7 cellular contexts compared by ENCODE assay signal in genomic region chr12:53268637-53269562, GRCh38. TPM values are rescaled to one million over a fixed set of nuclear protein-coding genes. Genes with fewer than 3 reads are reported as not detected.
DNase-seq lines count a peak whose midpoint lies in the region; ATAC-seq, FAIRE-seq and TF ChIP-seq lines count a peak whose summit lies in the region.

No MANE protein-coding gene starts in this region.

- CTCF ChIA-PET in Panc1 (lab: Charles Lee): interaction anchor here (0.6 to 1.7 kb wide), 4 partner anchors 17 to 562 kb away, joined by 3 to 7 read pairs (median 4); a partner anchor contains a TSS

- H3K36me3 ChIP-seq in Panc1 (ENCODE audit: control insufficient read depth, insufficient read depth, low read length) (no peaks in the 10 kb centered on the region; the same call in none of the 2 replicates), fibroblast of lung (ENCODE audit: control insufficient read depth, insufficient read depth, low read length) (peaks cover 2% of the 10 kb centered on the region), gastrocnemius medialis (no peaks in the 10 kb centered on the region)

- peak; percentile 3 for ATAC-seq in GM21529 (IDR thresholded peaks at IDR 0.05; ENCODE audit: unreplicated experiment)
- peak; percentile 13; the same call in 1 of the 2 replicates for ATAC-seq in Panc1
- no peak for ATAC-seq in gastrocnemius medialis

- no peak for FAIRE-seq in GM19239 (lab: Jason Lieb, UNC)

- peak overlapping the region; percentile 86 for H3K27ac ChIP-seq in Panc1 (ENCODE audit: low read length)
- peak overlapping the region; percentile 85 for H3K27ac ChIP-seq in fibroblast of lung (ENCODE audit: insufficient read depth, low read length)
- peak overlapping the region in 1 of 4 donors; percentile 61 for H3K27ac ChIP-seq in gastrocnemius medialis

- peak overlapping the region; percentile 61 for H3K9ac ChIP-seq in fibroblast of lung (ENCODE audit: insufficient read depth, low read length)

- BruUV-seq in Panc1 (replicated peaks; lab: Mats Ljungman, UMichigan): TSS peak; percentile 96

- in situ Hi-C loops in Panc1 (cut with HindIII; ENCODE audit: low pct_unique_long_range_greater_than_20kb, low sequenced_read_pairs): no loop called here
- in situ Hi-C loops in gastrocnemius medialis (cut with MboI; ENCODE audit: low sequenced_read_pairs in 4 of 4): no loop called here

- DNase-seq in Panc1 (ENCODE audit: low read depth, low spot score) (no peak), fibroblast of lung (ENCODE audit: low read depth in 2 of 2) (peak in 1 of 2 donors; percentile 8), gastrocnemius medialis (no peak), NCI-H1930 (lab: John Stamatoyannopoulos, UW) (no peak), GM20000 (ENCODE audit: low spot score) (no peak), GM19239 (ENCODE audit: insufficient read length, low spot score) (no peak)

- H3K79me2 ChIP-seq in fibroblast of lung (ENCODE audit: control insufficient read depth, insufficient read depth, low read length): peaks cover 26% of the 10 kb centered on the region

- no peak for TF ChIP-seq POLR2A in gastrocnemius medialis (IDR thresholded peaks at IDR 0.05)

- peaks cover 20% of the 10 kb centered on the region for H3K4me1 ChIP-seq in Panc1 (ENCODE audit: control insufficient read depth, insufficient read depth, low read length)
- H3K4me1 ChIP-seq in fibroblast of lung (ENCODE audit: control insufficient read depth, extremely low read depth, insufficient read depth, low read length): peaks cover 11% of the 10 kb centered on the region
- H3K4me1 ChIP-seq in gastrocnemius medialis: peaks cover 6 to 7% of the 10 kb centered on the region in 2 donors

- POLR2A ChIA-PET in Panc1 (lab: Charles Lee): interaction anchor here (0.5 to 0.9 kb wide), 4 partner anchors 41 to 462 kb away, joined by 3 to 8 read pairs (median 4); partner anchors contain the start of gene ZNF740

- no peaks in the 10 kb centered on the region for H3K27me3 ChIP-seq in Panc1 (ENCODE audit: control insufficient read depth, insufficient read depth, low read length)
- no peaks in the 10 kb centered on the region for H3K27me3 ChIP-seq in fibroblast of lung (ENCODE audit: control insufficient read depth, insufficient read depth, low read length)
- H3K27me3 ChIP-seq in gastrocnemius medialis: no peaks in the 10 kb centered on the region

- peak overlapping the region; percentile 92 for H2AFZ ChIP-seq in fibroblast of lung (ENCODE audit: low read length)

- H3K4me2 ChIP-seq in fibroblast of lung (ENCODE audit: extremely low read depth, insufficient read depth, low read length): peak overlapping the region; percentile 97

- intact Hi-C loops in Panc1 (cut with micrococcal nuclease; ENCODE audit: unreplicated experiment) (no loop called here), gastrocnemius medialis (cut with DNase I; ENCODE audit: low total_unique reads) (loop anchor here (1.0 kb wide), 2 partner anchors 17 to 56 kb away; a partner anchor contains a TSS)

- H3K4me3 ChIP-seq in Panc1 (ENCODE audit: low read depth in 2 of 2, low read length in 2 of 2): peak overlapping the region; percentile 76 to 82
- H3K4me3 ChIP-seq in fibroblast of lung (replicated peaks in 1 of 4; ENCODE audit: control extremely low read depth in 1 of 4, insufficient read depth in 1 of 4, low read depth in 3 of 4, low read length in 4 of 4): peak overlapping the region; percentile 56 to 93 (median 88)
- H3K4me3 ChIP-seq in gastrocnemius medialis: peak overlapping the region; percentile 64 to 77 (median 72)

- no peaks in the 10 kb centered on the region for H3K9me3 ChIP-seq in Panc1 (ENCODE audit: control insufficient read depth, insufficient read depth, low read depth, low read length)
- no peaks in the 10 kb centered on the region for H3K9me3 ChIP-seq in fibroblast of lung (ENCODE audit: control insufficient read depth, insufficient read depth, low read depth, low read length)
- H3K9me3 ChIP-seq in gastrocnemius medialis: no peaks in the 10 kb centered on the region

- no peaks in the 10 kb centered on the region for H4K20me1 ChIP-seq in fibroblast of lung (ENCODE audit: control insufficient read depth, extremely low read depth, insufficient read depth, low read length)

- TF ChIP-seq CTCF in Panc1 (IDR thresholded peaks at IDR 0.05) (no peak), fibroblast of lung (conservative IDR thresholded peaks at IDR 0.05 in 1 of 2, IDR thresholded peaks at IDR 0.05 in 1 of 2; ENCODE audit: low read depth in 1 of 2, low read length in 2 of 2) (no peak), gastrocnemius medialis (IDR thresholded peaks at IDR 0.05 in 4 of 5, conservative IDR thresholded peaks at IDR 0.05 in 1 of 5) (no peak), GM20000 (IDR thresholded peaks at IDR 0.05; ENCODE audit: extremely low read depth, missing control alignments) (no peak)

RNA-seq across cellular contexts. Expression of gene ESPL1, which starts 0.8 kb away (rescaled TPM):
- total RNA-seq in Panc1 (2021; ENCODE audit: unreplicated experiment): 54.6 TPM
- 13.7 TPM for polyA plus RNA-seq in Panc1 (2012; ENCODE audit: insufficient read length)
- total RNA-seq in fibroblast of lung: 0.26 and 1.8 TPM in 2 replicates
- polyA plus RNA-seq in fibroblast of lung: 1.4 and 5.8 TPM in 2 replicates
- 1.7 and 5.1 TPM in 2 replicates for polyA plus RNA-seq in fibroblast of lung (2012)
- polyA minus RNA-seq in fibroblast of lung (ENCODE audit: low replicate concordance): 11.3 and 27.3 TPM in 2 replicates
- total RNA-seq in gastrocnemius medialis: under 1 TPM in 3 of 4 donors, not detected in 1; 0.20 to 0.44 (median 0.24) TPM

RNA-seq across cellular contexts. Expression of gene PFDN5, which starts 26.4 kb away (rescaled TPM):
- total RNA-seq in Panc1 (2021; ENCODE audit: unreplicated experiment) (340 TPM), fibroblast of lung (735 and 788 TPM in 2 replicates), gastrocnemius medialis (100 to 1,000 TPM; 341 to 464 (median 358) TPM)
- polyA plus RNA-seq in Panc1 (2012; ENCODE audit: insufficient read length): 383 TPM
- 977 and 1,007 TPM in 2 replicates for polyA plus RNA-seq in fibroblast of lung
- polyA plus RNA-seq in fibroblast of lung (2012): 735 and 960 TPM in 2 replicates
- polyA minus RNA-seq in fibroblast of lung (ENCODE audit: low replicate concordance): 77.8 and 86.7 TPM in 2 replicates

RNA-seq across cellular contexts. Expression of gene MYG1, which starts 30.6 kb away (rescaled TPM):
- total RNA-seq in Panc1 (2021; ENCODE audit: unreplicated experiment) (77.4 TPM), fibroblast of lung (52.0 and 55.7 TPM in 2 replicates), gastrocnemius medialis (10 to 100 TPM; 43.4 to 51.0 (median 46.0) TPM)
- polyA plus RNA-seq in Panc1 (2012; ENCODE audit: insufficient read length): 79.4 TPM
- polyA plus RNA-seq in fibroblast of lung: 40.8 and 52.2 TPM in 2 replicates
- 60.7 and 91.7 TPM in 2 replicates for polyA plus RNA-seq in fibroblast of lung (2012)
- 50.7 and 65.8 TPM in 2 replicates for polyA minus RNA-seq in fibroblast of lung (ENCODE audit: low replicate concordance)

RNA-seq across cellular contexts. Expression of gene RARG, which starts 36.9 kb away (rescaled TPM):
- total RNA-seq in Panc1 (2021; ENCODE audit: unreplicated experiment) (41.2 TPM), fibroblast of lung (26.7 and 51.4 TPM in 2 replicates), gastrocnemius medialis (1 to 10 TPM; 4.2 to 5.8 (median 4.9) TPM)
- polyA plus RNA-seq in Panc1 (2012; ENCODE audit: insufficient read length): 40.7 TPM
- 26.9 and 30.4 TPM in 2 replicates for polyA plus RNA-seq in fibroblast of lung
- polyA plus RNA-seq in fibroblast of lung (2012): 38.1 and 47.4 TPM in 2 replicates
- 83.5 and 87.1 TPM in 2 replicates for polyA minus RNA-seq in fibroblast of lung (ENCODE audit: low replicate concordance)

RNA-seq across cellular contexts. Expression of gene AAAS, which starts 52.5 kb away (rescaled TPM):
- total RNA-seq in Panc1 (2021; ENCODE audit: unreplicated experiment): 77.7 TPM
- polyA plus RNA-seq in Panc1 (2012; ENCODE audit: insufficient read length): 54.8 TPM
- 29.5 and 37.8 TPM in 2 replicates for total RNA-seq in fibroblast of lung
- 34.2 and 50.4 TPM in 2 replicates for polyA plus RNA-seq in fibroblast of lung
- 28.9 and 47.5 TPM in 2 replicates for polyA plus RNA-seq in fibroblast of lung (2012)
- 119 and 178 TPM in 2 replicates for polyA minus RNA-seq in fibroblast of lung (ENCODE audit: low replicate concordance)
- total RNA-seq in gastrocnemius medialis: 10 to 100 TPM; 30.5 to 47.9 (median 38.5) TPM

Comparison
In these comparisons a context has a peak if more than half of its experiments do, and no peak if none do; other contexts are left out.
1. ATAC-seq: peak in GM21529 (single experiment) and Panc1 (single experiment); none in gastrocnemius medialis (0 of 2).
2. RNA of gene ESPL1, which starts 0.8 kb away (total RNA-seq): 54.6 TPM in Panc1 (single experiment); 0.26 to 1.8 TPM in fibroblast of lung and 0.20 to 0.44 TPM in gastrocnemius medialis; every median in the first group is over 10 times any median in the second.
3. Peak in every context shown above with its lines, with median percentiles within 50 percentile points of each other: H3K4me3 ChIP-seq.